Comparison of ENCODE assay signal across 19 cellular contexts in genomic region chr12:99609455-99610181, GRCh38. TPM values are rescaled to one million over a fixed set of nuclear protein-coding genes. Genes with fewer than 3 reads are reported as not detected.
DNase-seq lines count a peak whose midpoint lies in the region; ATAC-seq and TF ChIP-seq lines count a peak whose summit lies in the region.
"Had no signal": no experiment of that assay in that cellular context is flagged by ENCODE, and none has a peak within 500 bp of the region (broad histone marks: within the 10 kb centered on the region; RNA-seq: fewer than 3 reads in every experiment).

No MANE protein-coding gene starts in this region.

- H3K4me3 ChIP-seq in body of pancreas = no peak overlapping the region
- H3K4me3 ChIP-seq: SK-N-MC had no signal

- intact Hi-C loops in body of pancreas (cut with DNase I) = no loop called here

- TF ChIP-seq POLR2A in body of pancreas (IDR thresholded peaks at IDR 0.05) = no peak

- peak; percentile 71 for DNase-seq in ELF-1 (ENCODE audit: low read depth, low spot score)
- DNase-seq in NCI-H69 (lab: John Stamatoyannopoulos, UW) = peak; percentile 24
- DNase-seq in globus pallidus (ENCODE audit: low spot score) = peak; percentile 3
- DNase-seq in medulla oblongata (ENCODE audit: extremely low spot score) = peak; percentile 9
- no peak for DNase-seq in left lobe of liver (ENCODE audit: low spot score)
- no peak for DNase-seq in HK-2 (ENCODE audit: unreplicated experiment)
- no peak for DNase-seq in body of pancreas
- DNase-seq: C1 segment of cervical spinal cord; CD8-positive, alpha-beta memory T cell; DMS79; IMR-90; NCI-H1417 treated with DMSO at 0.1 percent for 48 hours; NCI-H2029; NCI-H345; NCI-H524 treated with DMSO at 0.1 percent for 48 hours had no signal

- WGBS in body of pancreas, 2 donors = 41 to 44% methylated on average over 7 of the region's 7 CpGs

- H3K27me3 ChIP-seq in body of pancreas = no peaks in the 10 kb centered on the region

- no peaks in the 10 kb centered on the region for H3K4me1 ChIP-seq in body of pancreas

- ATAC-seq in left lobe of liver = no peak
- no peak for ATAC-seq in HG03280 (IDR thresholded peaks at IDR 0.05; ENCODE audit: unreplicated experiment)
- no peak for ATAC-seq in body of pancreas
- ATAC-seq: Panc1 had no signal

- H3K9me3 ChIP-seq in body of pancreas = no peaks in the 10 kb centered on the region

- TF ChIP-seq CTCF in body of pancreas (IDR thresholded peaks at IDR 0.05) = no peak

- no peaks in the 10 kb centered on the region for H3K36me3 ChIP-seq in body of pancreas (replicated peaks in 1 of 2; ENCODE audit: insufficient read depth in 1 of 2, low read depth in 2 of 2)

- no peak overlapping the region for H3K27ac ChIP-seq in body of pancreas
- H3K27ac ChIP-seq: SK-N-MC had no signal

RNA-seq across cellular contexts. Expression of gene GARIN6, which starts 37.9 kb away (rescaled TPM):
- not detected for total RNA-seq in left lobe of liver
- not detected for total RNA-seq in body of pancreas
- total RNA-seq: CD8-positive, alpha-beta memory T cell; IMR-90; M059J had no signal

Comparison
In these comparisons a context has a peak if more than half of its experiments do, and no peak if none do; other contexts are left out.
1. DNase-seq: peak in ELF-1 (single experiment), NCI-H69 (single experiment), globus pallidus (single experiment) and medulla oblongata (single experiment); none in left lobe of liver (single experiment), HK-2 (single experiment) and body of pancreas (0 of 4).